17 cellular contexts compared by ENCODE assay signal in genomic region chr12:5514545-5514944, GRCh38.
DNase-seq lines count a peak whose midpoint lies in the region; ATAC-seq and TF ChIP-seq lines count a peak whose summit lies in the region.
"Had no signal": no experiment of that assay in that cellular context is flagged by ENCODE, and none has a peak within 500 bp of the region (broad histone marks: within the 10 kb centered on the region; RNA-seq: fewer than 3 reads in every experiment).

No MANE protein-coding gene starts in this region.

- H3K27ac ChIP-seq in GM23338 (ENCODE audit: low read depth): no peak overlapping the region
- H3K27ac ChIP-seq: 22Rv1, A549, C4-2B, HL-60 had no signal

- H3K27ac Mint-ChIP-seq in type B pancreatic cell (no peak overlapping the region), GM23338 (no peak overlapping the region)
- no peak overlapping the region for H3K27ac Mint-ChIP-seq in natural killer cell treated with Interleukin-12 subunit alpha and Interleukin-12 subunit beta and Interleukin-15 and Interleukin-18, amount 100 ng/mL, for 72 hours
- no peak overlapping the region for H3K27ac Mint-ChIP-seq in stimulated activated memory B cell treated with anti-CD40 and anti-IgM and Interleukin-4, amounts not matched to agents 10 μg/mL and 1 μg/mL and 100 μg/mL, for 72 hours
- H3K27ac Mint-ChIP-seq: CD4-positive, alpha-beta T cell had no signal

- no peaks in the 10 kb centered on the region for H3K79me2 ChIP-seq in GM23338 (replicated peaks; ENCODE audit: insufficient read depth)

- no peaks in the 10 kb centered on the region for H4K20me1 ChIP-seq in GM23338 (replicated peaks; ENCODE audit: insufficient read depth)

- DNase-seq in activated CD8-positive, alpha-beta memory T cell treated with anti-CD3 and anti-CD28 coated beads, Interleukin-2, amount 50 U/mL, for 48 hours: peak; percentile 7
- no peak for DNase-seq in activated CD8-positive, alpha-beta memory T cell treated with anti-CD3 and anti-CD28 coated beads, Interleukin-2, amount 50 U/mL, for 4 hours
- peak; percentile 42 for DNase-seq in islet precursor cell
- DNase-seq in type B pancreatic cell (ENCODE audit: extremely low spot score, unreplicated experiment): peak; percentile 34
- no peak for DNase-seq in natural killer cell treated with Interleukin-12 subunit alpha and Interleukin-12 subunit beta and Interleukin-15 and Interleukin-18, amount 100 ng/mL, for 72 hours (ENCODE audit: low spot score)
- DNase-seq in GM23338 (ENCODE audit: low spot score): no peak
- DNase-seq: AML-193; CD4-positive, alpha-beta T cell; DMS153; DMS79; GDM1; HCEC 1CT had no signal

- H3K27me3 ChIP-seq in GM23338 (ENCODE audit: insufficient read depth): no peaks in the 10 kb centered on the region

- peaks cover 5% of the 10 kb centered on the region for H3K4me1 Mint-ChIP-seq in type B pancreatic cell (ENCODE audit: unreplicated experiment)
- H3K4me1 Mint-ChIP-seq in natural killer cell treated with Interleukin-12 subunit alpha and Interleukin-12 subunit beta and Interleukin-15 and Interleukin-18, amount 100 ng/mL, for 72 hours (ENCODE audit: low read depth in 2 of 2): peaks cover 0 to 3% of the 10 kb centered on the region in 2 donors
- no peaks in the 10 kb centered on the region for H3K4me1 Mint-ChIP-seq in stimulated activated memory B cell treated with anti-CD40 and anti-IgM and Interleukin-4, amounts not matched to agents 10 μg/mL and 1 μg/mL and 100 μg/mL, for 72 hours
- peaks cover 30% of the 10 kb centered on the region for H3K4me1 Mint-ChIP-seq in GM23338

- no peaks in the 10 kb centered on the region for H3K9me2 ChIP-seq in GM23338 (ENCODE audit: insufficient read depth)

- H3F3A ChIP-seq in GM23338 (replicated peaks; ENCODE audit: low read depth): no peaks in the 10 kb centered on the region

- H3K4me3 ChIP-seq in GM23338: no peak overlapping the region
- H3K4me3 ChIP-seq: A549 had no signal

- no peak overlapping the region for H3K4me3 Mint-ChIP-seq in type B pancreatic cell
- H3K4me3 Mint-ChIP-seq in natural killer cell treated with Interleukin-12 subunit alpha and Interleukin-12 subunit beta and Interleukin-15 and Interleukin-18, amount 100 ng/mL, for 72 hours: no peak overlapping the region
- H3K4me3 Mint-ChIP-seq in stimulated activated memory B cell treated with anti-CD40 and anti-IgM and Interleukin-4, amounts not matched to agents 10 μg/mL and 1 μg/mL and 100 μg/mL, for 72 hours: no peak overlapping the region
- H3K4me3 Mint-ChIP-seq in GM23338: no peak overlapping the region
- H3K4me3 Mint-ChIP-seq: CD4-positive, alpha-beta T cell had no signal

- no peak overlapping the region for H3K4me2 ChIP-seq in GM23338
- H3K4me2 ChIP-seq: A549 had no signal

- H3K27me3 Mint-ChIP-seq in type B pancreatic cell (peaks cover 48% of the 10 kb centered on the region), GM23338 (ENCODE audit: insufficient read depth, low read depth, poor library complexity) (peaks cover 2% of the 10 kb centered on the region)
- peaks cover 4 to 18% of the 10 kb centered on the region in 2 donors for H3K27me3 Mint-ChIP-seq in natural killer cell treated with Interleukin-12 subunit alpha and Interleukin-12 subunit beta and Interleukin-15 and Interleukin-18, amount 100 ng/mL, for 72 hours
- H3K27me3 Mint-ChIP-seq in stimulated activated memory B cell treated with anti-CD40 and anti-IgM and Interleukin-4, amounts not matched to agents 10 μg/mL and 1 μg/mL and 100 μg/mL, for 72 hours: peaks cover 36% of the 10 kb centered on the region

- H3K36me3 Mint-ChIP-seq in type B pancreatic cell (peaks cover 20% of the 10 kb centered on the region), GM23338 (ENCODE audit: low read depth) (no peaks in the 10 kb centered on the region)
- H3K36me3 Mint-ChIP-seq in natural killer cell treated with Interleukin-12 subunit alpha and Interleukin-12 subunit beta and Interleukin-15 and Interleukin-18, amount 100 ng/mL, for 72 hours: no peaks in the 10 kb centered on the region
- no peaks in the 10 kb centered on the region for H3K36me3 Mint-ChIP-seq in stimulated activated memory B cell treated with anti-CD40 and anti-IgM and Interleukin-4, amounts not matched to agents 10 μg/mL and 1 μg/mL and 100 μg/mL, for 72 hours

- no peak for ATAC-seq in natural killer cell treated with Interleukin-12 subunit alpha and Interleukin-12 subunit beta and Interleukin-15 and Interleukin-18, amount 100 ng/mL, for 72 hours
- no peak for ATAC-seq in stimulated activated memory B cell treated with anti-CD40 and anti-IgM and Interleukin-4, amounts not matched to agents 10 μg/mL and 1 μg/mL and 100 μg/mL, for 72 hours
- no peak for ATAC-seq in GM23338
- ATAC-seq: A549 had no signal

- TF ChIP-seq CTCF in type B pancreatic cell (conservative IDR thresholded peaks at IDR 0.05) (no peak), GM23338 (conservative IDR thresholded peaks at IDR 0.05; ENCODE audit: low read depth in 2 of 2) (no peak)

- H3K9me3 Mint-ChIP-seq in type B pancreatic cell (no peaks in the 10 kb centered on the region), GM23338 (no peaks in the 10 kb centered on the region)
- H3K9me3 Mint-ChIP-seq in natural killer cell treated with Interleukin-12 subunit alpha and Interleukin-12 subunit beta and Interleukin-15 and Interleukin-18, amount 100 ng/mL, for 72 hours: no peaks in the 10 kb centered on the region
- no peaks in the 10 kb centered on the region for H3K9me3 Mint-ChIP-seq in stimulated activated memory B cell treated with anti-CD40 and anti-IgM and Interleukin-4, amounts not matched to agents 10 μg/mL and 1 μg/mL and 100 μg/mL, for 72 hours
- H3K9me3 Mint-ChIP-seq: CD4-positive, alpha-beta T cell had no signal

- H3K4me1 ChIP-seq in GM23338 (ENCODE audit: insufficient read depth): peaks cover 15% of the 10 kb centered on the region; the same call in 1 of the 2 replicates
- H3K4me1 ChIP-seq: A549 had no signal

- H3K36me3 ChIP-seq in GM23338 (ENCODE audit: insufficient read depth): no peaks in the 10 kb centered on the region

- H2AFZ ChIP-seq in GM23338: no peak overlapping the region

TF ChIP-seq in GM23338, 12 proteins besides CTCF, POLR2A, EP300 and RAD21:
- TF ChIP-seq ZNF114 (CRISPR knock-in tag; IDR thresholded peaks at IDR 0.05): no peak
- no peak for TF ChIP-seq STAT1 (IDR thresholded peaks at IDR 0.05; ENCODE audit: unreplicated experiment)

Comparison
In these comparisons a context has a peak if more than half of its experiments do, and no peak if none do; other contexts are left out.
1. DNase-seq: peak in activated CD8-positive, alpha-beta memory T cell treated with anti-CD3 and anti-CD28 coated beads, Interleukin-2, amount 50 U/mL, for 48 hours (single experiment), islet precursor cell (single experiment) and type B pancreatic cell (single experiment); none in activated CD8-positive, alpha-beta memory T cell treated with anti-CD3 and anti-CD28 coated beads, Interleukin-2, amount 50 U/mL, for 4 hours (single experiment), natural killer cell treated with Interleukin-12 subunit alpha and Interleukin-12 subunit beta and Interleukin-15 and Interleukin-18, amount 100 ng/mL, for 72 hours (single experiment) and GM23338 (single experiment).